ENCODE assay signal across 1 cellular context in the genomic region with DNA sequence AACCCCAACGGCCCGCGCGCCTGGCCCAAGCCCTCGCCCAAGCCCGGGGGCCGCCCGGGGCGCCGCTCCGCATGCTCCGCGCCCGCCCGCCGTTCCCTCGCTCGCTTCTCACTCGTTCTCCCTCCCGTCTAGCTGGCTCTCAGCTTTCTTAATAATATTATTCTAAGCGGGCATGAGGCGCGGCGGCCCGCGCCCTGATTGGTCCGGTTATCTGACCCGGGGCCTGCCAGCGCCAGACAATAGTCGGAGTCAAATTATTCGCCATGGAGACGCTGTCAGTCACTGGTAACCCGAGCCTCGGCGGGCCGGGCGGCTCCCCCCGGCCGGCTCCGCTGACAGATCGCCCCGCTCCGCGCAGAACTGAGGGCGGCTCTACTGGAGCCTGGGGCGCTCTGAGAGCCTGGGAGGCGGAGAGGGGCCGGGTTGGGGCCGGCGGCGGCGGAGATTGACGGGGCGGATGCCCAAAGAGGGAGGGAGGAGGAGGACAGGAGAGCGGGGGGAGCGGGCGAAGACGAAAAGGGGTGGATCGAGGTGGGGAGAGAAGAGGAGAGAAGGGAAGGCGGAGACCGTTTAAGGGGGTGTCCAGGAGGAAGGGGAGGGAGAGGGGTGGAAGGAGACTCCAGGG.
A peak's percentile ranks its signal among the peaks of the same experiment; 100 is the strongest.
TF ChIP-seq lines count a peak whose summit lies in the region.

SIX2 (minus strand) TSS at position 150 of the 625 bp plus-strand sequence. CDS start 342 bp downstream, outside the sequence.

TF ChIP-seq in SK-N-SH, 30 proteins besides CTCF, POLR2A, EP300 and RAD21 (continued from another document):
- TF ChIP-seq PBX3 (IDR thresholded peaks at IDR 0.05) (peak; percentile 99), TAF1 (IDR thresholded peaks at IDR 0.05; ENCODE audit: borderline replicate concordance, low read depth, low read length) (peak; percentile 33), NRF1 (IDR thresholded peaks at IDR 0.05; ENCODE audit: low read depth, low read length) (0 out of 2 replicates have a peak, but pooled peaks have one; percentile 5), TCF12 (IDR thresholded peaks at IDR 0.05) (peak; percentile 27; the same call in 1 of the 2 replicates), GATA2 (CRISPR knock-in tag; IDR thresholded peaks at IDR 0.05) (no peak), SIN3A (IDR thresholded peaks at IDR 0.05; ENCODE audit: borderline replicate concordance, low read depth, low read length) (peak; percentile 94), EZH2phosphoT487 (IDR thresholded peaks at IDR 0.05; ENCODE audit: borderline replicate concordance, low read depth) (no peak), GABPA (IDR thresholded peaks at IDR 0.05; ENCODE audit: low read depth) (peak; percentile 22; the same call in 1 of the 2 replicates), CHD2 (IDR thresholded peaks at IDR 0.05; ENCODE audit: low read length, partially characterized antibody) (peak; percentile 31), YY1 (IDR thresholded peaks at IDR 0.05; ENCODE audit: low read depth) (no peak), NFIC (IDR thresholded peaks at IDR 0.05; ENCODE audit: borderline replicate concordance) (0 out of 2 replicates have a peak, but pooled peaks have one; percentile 16), MXI1 (IDR thresholded peaks at IDR 0.05; ENCODE audit: low read depth, low read length) (peak; percentile 76)
- TF ChIP-seq, protein P1, sequence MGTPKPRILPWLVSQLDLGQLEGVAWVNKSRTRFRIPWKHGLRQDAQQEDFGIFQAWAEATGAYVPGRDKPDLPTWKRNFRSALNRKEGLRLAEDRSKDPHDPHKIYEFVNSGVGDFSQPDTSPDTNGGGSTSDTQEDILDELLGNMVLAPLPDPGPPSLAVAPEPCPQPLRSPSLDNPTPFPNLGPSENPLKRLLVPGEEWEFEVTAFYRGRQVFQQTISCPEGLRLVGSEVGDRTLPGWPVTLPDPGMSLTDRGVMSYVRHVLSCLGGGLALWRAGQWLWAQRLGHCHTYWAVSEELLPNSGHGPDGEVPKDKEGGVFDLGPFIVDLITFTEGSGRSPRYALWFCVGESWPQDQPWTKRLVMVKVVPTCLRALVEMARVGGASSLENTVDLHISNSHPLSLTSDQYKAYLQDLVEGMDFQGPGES (IDR thresholded peaks at IDR 0.05; ENCODE audit: low read depth, low read length) = no peak
- TF ChIP-seq, protein P2, sequence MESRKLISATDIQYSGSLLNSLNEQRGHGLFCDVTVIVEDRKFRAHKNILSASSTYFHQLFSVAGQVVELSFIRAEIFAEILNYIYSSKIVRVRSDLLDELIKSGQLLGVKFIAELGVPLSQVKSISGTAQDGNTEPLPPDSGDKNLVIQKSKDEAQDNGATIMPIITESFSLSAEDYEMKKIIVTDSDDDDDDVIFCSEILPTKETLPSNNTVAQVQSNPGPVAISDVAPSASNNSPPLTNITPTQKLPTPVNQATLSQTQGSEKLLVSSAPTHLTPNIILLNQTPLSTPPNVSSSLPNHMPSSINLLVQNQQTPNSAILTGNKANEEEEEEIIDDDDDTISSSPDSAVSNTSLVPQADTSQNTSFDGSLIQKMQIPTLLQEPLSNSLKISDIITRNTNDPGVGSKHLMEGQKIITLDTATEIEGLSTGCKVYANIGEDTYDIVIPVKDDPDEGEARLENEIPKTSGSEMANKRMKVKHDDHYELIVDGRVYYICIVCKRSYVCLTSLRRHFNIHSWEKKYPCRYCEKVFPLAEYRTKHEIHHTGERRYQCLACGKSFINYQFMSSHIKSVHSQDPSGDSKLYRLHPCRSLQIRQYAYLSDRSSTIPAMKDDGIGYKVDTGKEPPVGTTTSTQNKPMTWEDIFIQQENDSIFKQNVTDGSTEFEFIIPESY (IDR thresholded peaks at IDR 0.05; ENCODE audit: borderline replicate concordance, low read depth) = peak; percentile 53; the same call in 1 of the 2 replicates
